In genomic region chr20:38094373-38094775, GRCh38 we compare ENCODE assay signal across 8 cellular contexts.
DNase-seq lines count a peak whose midpoint lies in the region; ATAC-seq and TF ChIP-seq lines count a peak whose summit lies in the region.

No MANE protein-coding gene starts in this region.

- peaks cover 16% of the 10 kb centered on the region for H3K36me3 ChIP-seq in CD4-positive, alpha-beta memory T cell (ENCODE audit: insufficient read depth, low read length)

- H3K4me3 Mint-ChIP-seq in CD4-positive, alpha-beta memory T cell, result peak overlapping the region in 1 of 8 donors; percentile 18
- H3K4me3 Mint-ChIP-seq in T-helper 1 cell treated with Interleukin-12 subunit alpha and Interleukin-12 subunit beta and Interleukin-4 antibody, amounts not matched to agents 30 μg/mL and 1 μg/mL, for 36 hours, result no peak overlapping the region

- H3K27me3 Mint-ChIP-seq in CD4-positive, alpha-beta memory T cell, result no peaks in the 10 kb centered on the region
- H3K27me3 Mint-ChIP-seq in T-helper 1 cell treated with Interleukin-12 subunit alpha and Interleukin-12 subunit beta and Interleukin-4 antibody, amounts not matched to agents 30 μg/mL and 1 μg/mL, for 36 hours (ENCODE audit: low read depth), result peaks cover under 1% of the 10 kb centered on the region

- peak overlapping the region; percentile 25 to 94 (median 85) for H3K27ac Mint-ChIP-seq in CD4-positive, alpha-beta memory T cell
- H3K27ac Mint-ChIP-seq in T-helper 1 cell treated with Interleukin-12 subunit alpha and Interleukin-12 subunit beta and Interleukin-4 antibody, amounts not matched to agents 30 μg/mL and 1 μg/mL, for 36 hours, result peak overlapping the region; percentile 76

- CTCF ChIA-PET in CD4-positive, alpha-beta memory T cell (lab: Charles Lee; ENCODE audit: partially characterized antibody), result interaction anchor here (1.2 to 1.3 kb wide), 2 partner anchors 37 to 38 kb away, joined by 3 to 5 read pairs; no protein-coding TSS in a partner anchor

- peak; percentile 15 to 54 (median 29) for DNase-seq in CD4-positive, alpha-beta memory T cell
- DNase-seq in fibroblast of the aortic adventitia (ENCODE audit: low read depth) (peak; percentile 72), cerebellar nuclear complex (lab: John Stamatoyannopoulos, UW) (no peak), nucleus accumbens (lab: John Stamatoyannopoulos, UW) (no peak)
- peak; percentile 32 for DNase-seq in stimulated activated CD4-positive, alpha-beta T cell treated with anti-CD3 and anti-CD28 coated beads, Interleukin-1b, Interleukin-23, amount 100 ng/mL, for 48 hours

- peaks cover 41% of the 10 kb centered on the region for H3K4me1 ChIP-seq in CD4-positive, alpha-beta memory T cell (ENCODE audit: insufficient read depth, low read length)

- no peaks in the 10 kb centered on the region for H3K27me3 ChIP-seq in CD4-positive, alpha-beta memory T cell (ENCODE audit: insufficient read depth, low read length)

- intact Hi-C loops in CD4-positive, alpha-beta memory T cell (cut with micrococcal nuclease), result no loop called here

- no peak overlapping the region for H3K4me3 ChIP-seq in CD4-positive, alpha-beta memory T cell (ENCODE audit: low read length in 2 of 2)
- no peak overlapping the region for H3K4me3 ChIP-seq in fibroblast of the aortic adventitia (ENCODE audit: low read depth, low read length)

- POLR2A ChIA-PET in CD4-positive, alpha-beta memory T cell (lab: Charles Lee; ENCODE audit: partially characterized antibody), result interaction anchor here (1.4 kb wide), 1 partner anchor 61 kb away, joined by 3 read pairs; the partner anchor contains the start of genes RPRD1B and TTI1

- peaks cover 23 to 28% of the 10 kb centered on the region in 2 donors for H3K36me3 Mint-ChIP-seq in CD4-positive, alpha-beta memory T cell
- H3K36me3 Mint-ChIP-seq in T-helper 1 cell treated with Interleukin-12 subunit alpha and Interleukin-12 subunit beta and Interleukin-4 antibody, amounts not matched to agents 30 μg/mL and 1 μg/mL, for 36 hours (ENCODE audit: low read depth), result peaks cover 18% of the 10 kb centered on the region

- H3K27ac ChIP-seq in CD4-positive, alpha-beta memory T cell (ENCODE audit: low read depth, low read length), result no peak overlapping the region

- ATAC-seq in GM19395 (IDR thresholded peaks at IDR 0.05; ENCODE audit: unreplicated experiment), result peak; percentile 67
- peak; percentile 61 for ATAC-seq in HG03469 (IDR thresholded peaks at IDR 0.05; ENCODE audit: unreplicated experiment)

- peaks cover 0 to 5% (median 0%) of the 10 kb centered on the region in 8 donors for H3K9me3 Mint-ChIP-seq in CD4-positive, alpha-beta memory T cell
- H3K9me3 Mint-ChIP-seq in T-helper 1 cell treated with Interleukin-12 subunit alpha and Interleukin-12 subunit beta and Interleukin-4 antibody, amounts not matched to agents 30 μg/mL and 1 μg/mL, for 36 hours, result no peaks in the 10 kb centered on the region

- no peaks in the 10 kb centered on the region for H3K9me3 ChIP-seq in CD4-positive, alpha-beta memory T cell (ENCODE audit: control insufficient read depth in 1 of 2, low read length in 2 of 2)

- H3K4me1 Mint-ChIP-seq in CD4-positive, alpha-beta memory T cell, result peaks cover 22 to 44% (median 33%) of the 10 kb centered on the region in 4 donors
- peaks cover 33% of the 10 kb centered on the region for H3K4me1 Mint-ChIP-seq in T-helper 1 cell treated with Interleukin-12 subunit alpha and Interleukin-12 subunit beta and Interleukin-4 antibody, amounts not matched to agents 30 μg/mL and 1 μg/mL, for 36 hours (ENCODE audit: low read depth)

- no peak for TF ChIP-seq CTCF in fibroblast of the aortic adventitia (IDR thresholded peaks at IDR 0.05; ENCODE audit: insufficient read depth, low read length)

Comparison
In these comparisons a context has a peak if more than half of its experiments do, and no peak if none do; other contexts are left out.
1. DNase-seq: peak in CD4-positive, alpha-beta memory T cell (5 of 5), fibroblast of the aortic adventitia (single experiment) and stimulated activated CD4-positive, alpha-beta T cell treated with anti-CD3 and anti-CD28 coated beads, Interleukin-1b, Interleukin-23, amount 100 ng/mL, for 48 hours (single experiment); none in cerebellar nuclear complex (0 of 2) and nucleus accumbens (0 of 56).